ENCODE assay signal across 10 cellular contexts in genomic region chr3:122102191-122102935, GRCh38. TPM values are rescaled to one million over a fixed set of nuclear protein-coding genes. Genes with fewer than 3 reads are reported as not detected.
DNase-seq lines count a peak whose midpoint lies in the region; ATAC-seq and TF ChIP-seq lines count a peak whose summit lies in the region.
"Had no signal": no experiment of that assay in that cellular context is flagged by ENCODE, and none has a peak within 500 bp of the region (broad histone marks: within the 10 kb centered on the region; RNA-seq: fewer than 3 reads in every experiment).

No MANE protein-coding gene starts in this region.

- no peaks in the 10 kb centered on the region for H3K9me3 ChIP-seq in Caco-2
- no peaks in the 10 kb centered on the region for H3K9me3 ChIP-seq in Peyer's patch
- H3K9me3 ChIP-seq: mucosa of descending colon, SJSA1 had no signal

- peak; percentile 49 for ATAC-seq in GM18502 (IDR thresholded peaks at IDR 0.05; ENCODE audit: poor library complexity, unreplicated experiment)
- peak; percentile 38 for ATAC-seq in GM21390 (IDR thresholded peaks at IDR 0.05; ENCODE audit: unreplicated experiment)
- peak; percentile 40 for ATAC-seq in HG03354 (IDR thresholded peaks at IDR 0.05; ENCODE audit: poor library complexity, severe bottlenecking, unreplicated experiment)
- peak; percentile 38 to 86 for ATAC-seq in activated naive CD4-positive, alpha-beta T cell treated with anti-CD3 and anti-CD28 coated beads, Interleukin-2, amount 50 U/mL, for 72 hours

- no TSS peak for BruUV-seq in Caco-2 (replicated peaks; lab: Mats Ljungman, UMichigan)

- H3K4me1 ChIP-seq in Caco-2 = peaks cover 21% of the 10 kb centered on the region
- no peaks in the 10 kb centered on the region for H3K4me1 ChIP-seq in Peyer's patch
- H3K4me1 ChIP-seq: SJSA1 had no signal

- H3K9me3 Mint-ChIP-seq in activated naive CD4-positive, alpha-beta T cell treated with anti-CD3 and anti-CD28 coated beads, Interleukin-2, amount 50 U/mL, for 72 hours = no peaks in the 10 kb centered on the region
- H3K9me3 Mint-ChIP-seq in Caco-2 (ENCODE audit: unreplicated experiment) = no peaks in the 10 kb centered on the region

- H3K27ac Mint-ChIP-seq in activated naive CD4-positive, alpha-beta T cell treated with anti-CD3 and anti-CD28 coated beads, Interleukin-2, amount 50 U/mL, for 72 hours = peak overlapping the region; percentile 41 to 81
- H3K27ac Mint-ChIP-seq in Caco-2 (ENCODE audit: unreplicated experiment) = no peak overlapping the region

- H3K27me3 ChIP-seq in Caco-2 (replicated peaks; ENCODE audit: control insufficient read depth, insufficient read depth, low read length) = no peaks in the 10 kb centered on the region
- no peaks in the 10 kb centered on the region for H3K27me3 ChIP-seq in Peyer's patch
- H3K27me3 ChIP-seq: SJSA1 had no signal

- peak in 1 of 2 donors; percentile 71 for DNase-seq in activated naive CD4-positive, alpha-beta T cell treated with anti-CD3 and anti-CD28 coated beads, Interleukin-2, amount 50 U/mL, for 72 hours (ENCODE audit: low spot score in 2 of 2)
- DNase-seq in Caco-2 = no peak
- DNase-seq in cardiac septum (ENCODE audit: low spot score) = no peak
- no peak for DNase-seq in NCI-H1694 (lab: John Stamatoyannopoulos, UW)
- no peak for DNase-seq in Peyer's patch

- POLR2A ChIA-PET in Caco-2 (lab: Charles Lee) = no interaction called here

- H3K36me3 Mint-ChIP-seq in activated naive CD4-positive, alpha-beta T cell treated with anti-CD3 and anti-CD28 coated beads, Interleukin-2, amount 50 U/mL, for 72 hours = no peaks in the 10 kb centered on the region
- H3K36me3 Mint-ChIP-seq in Caco-2 (ENCODE audit: insufficient read depth, unreplicated experiment) = no peaks in the 10 kb centered on the region

- H3K27me3 Mint-ChIP-seq in Caco-2 (ENCODE audit: insufficient read depth, unreplicated experiment) = no peaks in the 10 kb centered on the region

- no peak for TF ChIP-seq POLR2A in Peyer's patch (IDR thresholded peaks at IDR 0.05)

- H3K4me3 ChIP-seq in Caco-2 (ENCODE audit: low read depth, low read length) (no peak overlapping the region), Peyer's patch (no peak overlapping the region)
- H3K4me3 ChIP-seq: mucosa of descending colon, SJSA1 had no signal

- TF ChIP-seq CTCF in Caco-2 (IDR thresholded peaks at IDR 0.05; ENCODE audit: insufficient read depth in 1 of 2, low read depth in 1 of 2, low read length in 1 of 2, severe bottlenecking in 1 of 2, unreplicated experiment in 1 of 2) (no peak), Peyer's patch (IDR thresholded peaks at IDR 0.05) (no peak)

- no peaks in the 10 kb centered on the region for H3K36me3 ChIP-seq in Caco-2 (ENCODE audit: control insufficient read depth, insufficient read depth, low read length)
- H3K36me3 ChIP-seq in Peyer's patch = no peaks in the 10 kb centered on the region
- H3K36me3 ChIP-seq: SJSA1 had no signal

- intact Hi-C loops in Caco-2 (cut with micrococcal nuclease; ENCODE audit: unreplicated experiment) = loop anchor here (5.0 kb wide), 3 partner anchors 200 to 555 kb away; partner anchors contain the start of gene POLQ
- intact Hi-C loops in cardiac septum (cut with DNase I) = no loop called here

- no peak overlapping the region for H3K4me3 Mint-ChIP-seq in Caco-2 (ENCODE audit: unreplicated experiment)

- CTCF ChIA-PET in Caco-2 (lab: Charles Lee) = interaction anchor here (0.6 to 1.9 kb wide), 6 partner anchors 10 to 291 kb away, joined by 3 to 8 read pairs (median 4); partner anchors contain the start of gene FAM162A

- no peak overlapping the region for H3K27ac ChIP-seq in Peyer's patch
- H3K27ac ChIP-seq: SJSA1 had no signal

- no peaks in the 10 kb centered on the region for H3K4me1 Mint-ChIP-seq in Caco-2 (ENCODE audit: low read depth, unreplicated experiment)

RNA-seq across cellular contexts. Expression of gene CD86, which starts 47.2 kb away (rescaled TPM):
- total RNA-seq in activated naive CD4-positive, alpha-beta T cell treated with anti-CD3 and anti-CD28 coated beads, Interleukin-2, amount 50 U/mL, for 72 hours = under 1 TPM; 0.14 to 0.49 TPM
- total RNA-seq in Caco-2 (2022) (not detected in 2 replicates), cardiac septum (1.9 TPM), Peyer's patch (10 to 100 TPM in 1 of 4 donors, 1 to 10 TPM in 1, not detected in 2; 1.7 to 10.7 TPM)
- total RNA-seq: SJSA1 had no signal
